Comparison of ENCODE assay signal across 1 cellular context in the genomic region with DNA sequence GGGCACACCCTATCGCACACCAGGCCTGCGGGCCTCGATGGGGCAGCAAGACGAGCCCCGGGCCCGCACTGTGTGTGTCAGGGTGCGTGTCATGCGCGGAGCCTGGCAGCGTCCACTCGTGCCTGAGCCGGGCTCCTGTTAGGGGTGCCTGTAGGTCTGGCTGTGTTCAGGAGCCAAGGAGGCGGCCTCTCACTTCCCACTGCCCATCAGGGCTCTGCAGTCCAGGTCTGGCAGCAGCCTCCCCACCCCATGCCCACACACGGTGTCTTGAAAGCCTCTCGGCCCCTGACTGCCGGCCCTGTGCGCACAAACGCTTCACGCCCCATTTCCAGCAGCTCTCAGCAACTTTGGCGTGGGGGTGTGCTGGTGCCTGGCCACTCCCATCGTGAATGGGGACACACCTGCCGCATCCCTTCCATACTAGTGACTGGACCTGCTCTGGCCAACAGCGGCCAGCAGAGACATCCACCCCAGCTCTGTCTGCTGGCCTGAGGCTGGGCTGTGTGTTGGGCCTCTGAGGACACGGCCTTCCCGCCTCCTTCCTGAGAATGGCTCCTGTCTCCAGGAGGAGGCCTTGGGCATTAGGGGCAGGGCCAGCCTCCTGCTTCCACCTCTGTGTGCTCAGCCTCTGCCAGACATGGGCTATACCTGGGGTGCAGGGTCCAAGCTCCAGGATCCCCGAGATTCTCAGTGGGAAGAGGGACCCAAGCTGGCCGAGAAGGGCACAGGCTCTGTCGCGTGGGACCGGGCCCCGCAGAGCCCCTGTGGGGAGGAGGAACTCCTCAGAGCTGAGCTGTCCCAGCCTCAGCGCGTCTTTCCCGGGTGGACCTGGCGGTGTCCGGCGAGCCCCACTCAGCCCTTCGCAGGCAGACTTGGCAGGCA.
TF ChIP-seq lines count a peak whose summit lies in the region.

No MANE protein-coding gene starts in this region.

TF ChIP-seq in HepG2, 621 proteins besides CTCF, POLR2A, EP300 and RAD21:
- TF ChIP-seq KAT2B (IDR thresholded peaks at IDR 0.05; ENCODE audit: borderline replicate concordance, low read depth, low read length) = no peak
- TF ChIP-seq, protein P1, sequence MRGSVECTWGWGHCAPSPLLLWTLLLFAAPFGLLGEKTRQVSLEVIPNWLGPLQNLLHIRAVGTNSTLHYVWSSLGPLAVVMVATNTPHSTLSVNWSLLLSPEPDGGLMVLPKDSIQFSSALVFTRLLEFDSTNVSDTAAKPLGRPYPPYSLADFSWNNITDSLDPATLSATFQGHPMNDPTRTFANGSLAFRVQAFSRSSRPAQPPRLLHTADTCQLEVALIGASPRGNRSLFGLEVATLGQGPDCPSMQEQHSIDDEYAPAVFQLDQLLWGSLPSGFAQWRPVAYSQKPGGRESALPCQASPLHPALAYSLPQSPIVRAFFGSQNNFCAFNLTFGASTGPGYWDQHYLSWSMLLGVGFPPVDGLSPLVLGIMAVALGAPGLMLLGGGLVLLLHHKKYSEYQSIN (CRISPR knock-in tag; IDR thresholded peaks at IDR 0.05; ENCODE audit: borderline replicate concordance) = no peak
- no peak for TF ChIP-seq ZNF83 (CRISPR knock-in tag; IDR thresholded peaks at IDR 0.05; ENCODE audit: borderline replicate concordance)
- no peak for TF ChIP-seq KLF9 (CRISPR knock-in tag; IDR thresholded peaks at IDR 0.05; ENCODE audit: low read depth)
- TF ChIP-seq ZNF780A (CRISPR knock-in tag; IDR thresholded peaks at IDR 0.05) = no peak
- TF ChIP-seq DBP (CRISPR knock-in tag; IDR thresholded peaks at IDR 0.05; ENCODE audit: not compliant biosample characterization) = no peak
- TF ChIP-seq MTF2 (CRISPR knock-in tag; IDR thresholded peaks at IDR 0.05; ENCODE audit: borderline replicate concordance) = no peak
- no peak for TF ChIP-seq HMGXB3 (CRISPR knock-in tag; IDR thresholded peaks at IDR 0.05; ENCODE audit: borderline replicate concordance)
- no peak for TF ChIP-seq MED13 (CRISPR knock-in tag; IDR thresholded peaks at IDR 0.05)
- TF ChIP-seq ZIK1 (CRISPR knock-in tag; IDR thresholded peaks at IDR 0.05; ENCODE audit: borderline replicate concordance, low read depth) = no peak
- TF ChIP-seq, protein P2, sequence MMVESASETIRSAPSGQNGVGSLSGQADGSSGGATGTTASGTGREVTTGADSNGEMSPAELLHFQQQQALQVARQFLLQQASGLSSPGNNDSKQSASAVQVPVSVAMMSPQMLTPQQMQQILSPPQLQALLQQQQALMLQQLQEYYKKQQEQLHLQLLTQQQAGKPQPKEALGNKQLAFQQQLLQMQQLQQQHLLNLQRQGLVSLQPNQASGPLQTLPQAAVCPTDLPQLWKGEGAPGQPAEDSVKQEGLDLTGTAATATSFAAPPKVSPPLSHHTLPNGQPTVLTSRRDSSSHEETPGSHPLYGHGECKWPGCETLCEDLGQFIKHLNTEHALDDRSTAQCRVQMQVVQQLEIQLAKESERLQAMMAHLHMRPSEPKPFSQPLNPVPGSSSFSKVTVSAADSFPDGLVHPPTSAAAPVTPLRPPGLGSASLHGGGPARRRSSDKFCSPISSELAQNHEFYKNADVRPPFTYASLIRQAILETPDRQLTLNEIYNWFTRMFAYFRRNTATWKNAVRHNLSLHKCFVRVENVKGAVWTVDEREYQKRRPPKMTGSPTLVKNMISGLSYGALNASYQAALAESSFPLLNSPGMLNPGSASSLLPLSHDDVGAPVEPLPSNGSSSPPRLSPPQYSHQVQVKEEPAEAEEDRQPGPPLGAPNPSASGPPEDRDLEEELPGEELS (CRISPR knock-in tag; IDR thresholded peaks at IDR 0.05) = no peak
- TF ChIP-seq IKZF1 (IDR thresholded peaks at IDR 0.05) = no peak
- TF ChIP-seq XBP1 (CRISPR knock-in tag; IDR thresholded peaks at IDR 0.05) = no peak
